16 cellular contexts compared by ENCODE assay signal in genomic region chr4:128390475-128390996, GRCh38.
"Had no signal": no experiment of that assay in that cellular context is flagged by ENCODE, and none has a peak within 500 bp of the region (broad histone marks: within the 10 kb centered on the region; RNA-seq: fewer than 3 reads in every experiment).

No MANE protein-coding gene starts in this region.

- H2AFZ ChIP-seq: neural progenitor cell had no signal

- H3K4me3 ChIP-seq: adrenal gland, heart left ventricle, neural progenitor cell, prostate gland, smooth muscle cell, thyroid gland had no signal

- H3K4me1 Mint-ChIP-seq: activated naive CD4-positive, alpha-beta T cell treated with anti-CD3 and anti-CD28 coated beads, Interleukin-2, amount 50 U/mL, for 24 hours; naive B cell had no signal

- DNase-seq: activated CD4-positive, alpha-beta T cell treated with anti-CD3 and anti-CD28 coated beads, Interleukin-2, amount 50 U/mL, for 4 hours; activated effector memory CD4-positive, alpha-beta T cell treated with anti-CD3 and anti-CD28 coated beads, Interleukin-2, amount 50 U/mL, for 16 hours; activated T-cell treated with anti-CD3 and anti-CD28 coated beads, Interleukin-2, amount 50 U/mL, for 72 hours; effector memory CD4-positive, alpha-beta T cell; heart left ventricle; left ventricle myocardium superior; naive B cell; right cardiac atrium; stimulated activated CD4-positive, alpha-beta T cell treated with anti-CD3 and anti-CD28 coated beads, Interleukin-4, amount 100 ng/mL, for 1 hour; thyroid gland had no signal

- H3K4me2 ChIP-seq: neural progenitor cell, smooth muscle cell had no signal

- ATAC-seq: activated T-cell treated with anti-CD3 and anti-CD28 coated beads, Interleukin-2, amount 50 U/mL, for 72 hours; heart left ventricle; left ventricle myocardium superior; right cardiac atrium had no signal

- H3K27me3 Mint-ChIP-seq: activated naive CD4-positive, alpha-beta T cell treated with anti-CD3 and anti-CD28 coated beads, Interleukin-2, amount 50 U/mL, for 24 hours; dendritic cell treated with granulocyte-macrophage colony-stimulating factor and Interleukin-4, amounts not matched to agents 40 ng/mL and 50 ng/mL, for 4 days; naive B cell had no signal

- H3K27ac Mint-ChIP-seq: activated naive CD4-positive, alpha-beta T cell treated with anti-CD3 and anti-CD28 coated beads, Interleukin-2, amount 50 U/mL, for 24 hours; activated T-cell treated with anti-CD3 and anti-CD28 coated beads, Interleukin-2, amount 50 U/mL, for 72 hours; dendritic cell treated with granulocyte-macrophage colony-stimulating factor and Interleukin-4, amounts not matched to agents 40 ng/mL and 50 ng/mL, for 4 days; neural progenitor cell had no signal

- H3K4me3 Mint-ChIP-seq: activated naive CD4-positive, alpha-beta T cell treated with anti-CD3 and anti-CD28 coated beads, Interleukin-2, amount 50 U/mL, for 24 hours; activated T-cell treated with anti-CD3 and anti-CD28 coated beads, Interleukin-2, amount 50 U/mL, for 72 hours; dendritic cell treated with granulocyte-macrophage colony-stimulating factor and Interleukin-4, amounts not matched to agents 40 ng/mL and 50 ng/mL, for 4 days; naive B cell; neural progenitor cell had no signal

- H3K9me3 Mint-ChIP-seq: activated naive CD4-positive, alpha-beta T cell treated with anti-CD3 and anti-CD28 coated beads, Interleukin-2, amount 50 U/mL, for 24 hours; activated T-cell treated with anti-CD3 and anti-CD28 coated beads, Interleukin-2, amount 50 U/mL, for 72 hours; dendritic cell treated with granulocyte-macrophage colony-stimulating factor and Interleukin-4, amounts not matched to agents 40 ng/mL and 50 ng/mL, for 4 days; naive B cell; neural progenitor cell had no signal

- H3K9ac ChIP-seq: neural progenitor cell had no signal

- H3K27me3 ChIP-seq: adrenal gland, heart left ventricle, neural progenitor cell, thyroid gland had no signal

- H3K36me3 ChIP-seq: adrenal gland, heart left ventricle, neural progenitor cell, prostate gland, thyroid gland had no signal

- H3K27ac ChIP-seq: adrenal gland, neural progenitor cell, prostate gland, thyroid gland had no signal

- H3K4me1 ChIP-seq: neural progenitor cell, prostate gland had no signal

- H3K9me3 ChIP-seq: adrenal gland, heart left ventricle, prostate gland, thyroid gland had no signal

- H3K36me3 Mint-ChIP-seq: naive B cell, neural progenitor cell had no signal
